23 cellular contexts compared by ENCODE assay signal in genomic region chr3:65556934-65557577, GRCh38.
DNase-seq lines count a peak whose midpoint lies in the region; ATAC-seq, FAIRE-seq and TF ChIP-seq lines count a peak whose summit lies in the region.
"Had no signal": no experiment of that assay in that cellular context is flagged by ENCODE, and none has a peak within 500 bp of the region (broad histone marks: within the 10 kb centered on the region; RNA-seq: fewer than 3 reads in every experiment).

No MANE protein-coding gene starts in this region.

- H3K9me3 Mint-ChIP-seq in nephron progenitor cell = no peaks in the 10 kb centered on the region

- DNase-seq in Right ventricle myocardium superior = no peak
- no peak for DNase-seq in left ventricle myocardium inferior
- DNase-seq in HepG2 (ENCODE audit: low spot score) = no peak
- no peak for DNase-seq in right lobe of liver
- DNase-seq in nephron progenitor cell = no peak
- no peak for DNase-seq in NK-92 (lab: John Stamatoyannopoulos, UW; ENCODE audit: unreplicated experiment)
- no peak for DNase-seq in NCI-H2081 (lab: John Stamatoyannopoulos, UW)
- DNase-seq: Caco-2; CD4-positive, CD25-positive, alpha-beta regulatory T cell; CD8-positive, alpha-beta T cell; DMS153; DND-41; GM23248; H7; HCEC 1CT had no signal

- TF ChIP-seq POLR2A in HepG2 (IDR thresholded peaks at IDR 0.05; ENCODE audit: insufficient read depth in 1 of 2, low read depth in 2 of 2, low read length in 2 of 2) = no peak
- no peak for TF ChIP-seq POLR2A in right lobe of liver (IDR thresholded peaks at IDR 0.05)

- no peak for TF ChIP-seq CTCF in left ventricle myocardium inferior (IDR thresholded peaks at IDR 0.05; ENCODE audit: borderline replicate concordance)
- TF ChIP-seq CTCF in HepG2 (CRISPR knock-in tag; IDR thresholded peaks at IDR 0.05) = no peak
- no peak for TF ChIP-seq CTCF in right lobe of liver (IDR thresholded peaks at IDR 0.05)
- no peak for TF ChIP-seq CTCF in nephron progenitor cell (IDR thresholded peaks at IDR 0.05)

- TF ChIP-seq EP300 in HepG2 (IDR thresholded peaks at IDR 0.05; ENCODE audit: low read depth in 2 of 2, low read length in 2 of 2) (no peak), HepG2 (CRISPR knock-in tag; IDR thresholded peaks at IDR 0.05; ENCODE audit: borderline replicate concordance) (no peak)

- H3K4me1 Mint-ChIP-seq in nephron progenitor cell = peaks cover 27% of the 10 kb centered on the region
- H3K4me1 Mint-ChIP-seq: B cell; CD4-positive, CD25-positive, alpha-beta regulatory T cell had no signal

- no peak overlapping the region for H3K4me3 ChIP-seq in left ventricle myocardium inferior
- H3K4me3 ChIP-seq in HepG2 (replicated peaks in 1 of 3; ENCODE audit: insufficient read depth in 1 of 3, low read depth in 2 of 3, low read length in 3 of 3) = no peak overlapping the region
- H3K4me3 ChIP-seq in right lobe of liver = no peak overlapping the region
- H3K4me3 ChIP-seq: BLaER1, GM23248 had no signal

- peak overlapping the region; percentile 3 for H3K27ac Mint-ChIP-seq in nephron progenitor cell
- H3K27ac Mint-ChIP-seq: B cell; CD4-positive, CD25-positive, alpha-beta regulatory T cell; CD8-positive, alpha-beta T cell had no signal

- CTCF ChIA-PET in HepG2 (lab: Yijun Ruan, JAX; ENCODE audit: low intra/inter-chr PET ratio, low total read pairs) = no interaction called here

- H3K27me3 Mint-ChIP-seq in nephron progenitor cell (ENCODE audit: low read depth, poor library complexity) = no peaks in the 10 kb centered on the region
- H3K27me3 Mint-ChIP-seq: B cell had no signal

- no peak overlapping the region for H2AFZ ChIP-seq in HepG2 (ENCODE audit: low read length)
- H2AFZ ChIP-seq: GM23248 had no signal

- ATAC-seq in Right ventricle myocardium superior (ENCODE audit: poor library complexity) = peak; percentile 21
- peak; percentile 60 for ATAC-seq in HepG2
- ATAC-seq in right lobe of liver = no peak
- ATAC-seq: CD8-positive, alpha-beta T cell had no signal

- no peak overlapping the region for H3K4me3 Mint-ChIP-seq in nephron progenitor cell
- H3K4me3 Mint-ChIP-seq: B cell; CD4-positive, CD25-positive, alpha-beta regulatory T cell; CD8-positive, alpha-beta T cell had no signal

- no TSS peak for BruUV-seq in HepG2 (replicated peaks; lab: Mats Ljungman, UMichigan)

- POLR2A ChIA-PET in HepG2 (lab: Yijun Ruan, JAX) = no interaction called here

- peaks cover 4% of the 10 kb centered on the region for H4K20me1 ChIP-seq in HepG2 (ENCODE audit: insufficient read depth, low read length)
- H4K20me1 ChIP-seq: BLaER1 had no signal

- H3K79me2 ChIP-seq in HepG2 (ENCODE audit: insufficient read depth, low read length) = no peaks in the 10 kb centered on the region

- peaks cover 45% of the 10 kb centered on the region for H3K4me1 ChIP-seq in left ventricle myocardium inferior
- peaks cover 12% of the 10 kb centered on the region for H3K4me1 ChIP-seq in HepG2 (ENCODE audit: insufficient read depth, low read length)
- peaks cover 0 to 10% (median 4%) of the 10 kb centered on the region in 4 donors for H3K4me1 ChIP-seq in right lobe of liver

- H3K36me3 ChIP-seq in left ventricle myocardium inferior (no peaks in the 10 kb centered on the region), HepG2 (replicated peaks in 1 of 2; ENCODE audit: control insufficient read depth in 1 of 2, insufficient read depth in 2 of 2, low read length in 2 of 2) (no peaks in the 10 kb centered on the region), right lobe of liver (no peaks in the 10 kb centered on the region)

- H3K9me3 ChIP-seq in left ventricle myocardium inferior (replicated peaks) (no peaks in the 10 kb centered on the region), HepG2 (ENCODE audit: low read length) (no peaks in the 10 kb centered on the region), right lobe of liver (no peaks in the 10 kb centered on the region)
- H3K9me3 ChIP-seq: Caco-2 had no signal

- no peak for FAIRE-seq in HepG2 (lab: Jason Lieb, UNC)
- FAIRE-seq: A204.1, G401.6, GM12892, H1 had no signal

- H3K27ac ChIP-seq in left ventricle myocardium inferior (replicated peaks) = no peak overlapping the region
- H3K27ac ChIP-seq in HepG2 (ENCODE audit: extremely low read length, insufficient read depth, low read length) = no peak overlapping the region
- no peak overlapping the region for H3K27ac ChIP-seq in right lobe of liver
- H3K27ac ChIP-seq: 22Rv1, BLaER1, C4-2B, GM23248 had no signal

- no peaks in the 10 kb centered on the region for H3K27me3 ChIP-seq in left ventricle myocardium inferior (ENCODE audit: low read depth)
- no peaks in the 10 kb centered on the region for H3K27me3 ChIP-seq in HepG2 (ENCODE audit: control insufficient read depth in 1 of 2, insufficient read depth in 2 of 2, low read length in 2 of 2)
- no peaks in the 10 kb centered on the region for H3K27me3 ChIP-seq in right lobe of liver
- H3K27me3 ChIP-seq: BLaER1 had no signal

- in situ Hi-C loops in HepG2 (cut with HindIII; ENCODE audit: extremely low pct_ligation_motif_present, low pct_unique_long_range_greater_than_20kb) = no loop called here

- H3K36me3 Mint-ChIP-seq in nephron progenitor cell (ENCODE audit: low read depth) = no peaks in the 10 kb centered on the region
- H3K36me3 Mint-ChIP-seq: CD4-positive, CD25-positive, alpha-beta regulatory T cell; CD8-positive, alpha-beta T cell had no signal

- intact Hi-C loops in Right ventricle myocardium superior (cut with DNase I) (no loop called here), left ventricle myocardium inferior (cut with micrococcal nuclease) (no loop called here), HepG2 (cut with micrococcal nuclease; ENCODE audit: unreplicated experiment) (no loop called here), right lobe of liver (cut with DNase I) (no loop called here)

- 82% methylated on average over 5 of the region's 5 CpGs for WGBS in HepG2 (ENCODE audit: low lambda C conversion rate)
- 87% methylated on average over 5 of the region's 5 CpGs for WGBS in right lobe of liver (ENCODE audit: insufficient coverage, low coverage, low lambda C conversion rate, missing lambda C conversion rate)

- no peak for TF ChIP-seq RAD21 in HepG2 (CRISPR knock-in tag; IDR thresholded peaks at IDR 0.05)

- no peak overlapping the region for H3K4me2 ChIP-seq in HepG2 (ENCODE audit: low read depth, low read length)
- H3K4me2 ChIP-seq: BLaER1 had no signal

- no peak overlapping the region for H3K9ac ChIP-seq in HepG2 (ENCODE audit: insufficient read depth, low read depth, low read length)
- H3K9ac ChIP-seq: BLaER1, GM23248 had no signal

TF ChIP-seq in HepG2, 621 proteins besides CTCF, POLR2A, EP300 and RAD21:
- TF ChIP-seq MTF1 (CRISPR knock-in tag; IDR thresholded peaks at IDR 0.05) = no peak
- no peak for TF ChIP-seq ZNF790 (CRISPR knock-in tag; IDR thresholded peaks at IDR 0.05; ENCODE audit: borderline replicate concordance)

Comparison
In these comparisons a context has a peak if more than half of its experiments do, and no peak if none do; other contexts are left out.
1. ATAC-seq: peak in Right ventricle myocardium superior (single experiment) and HepG2 (single experiment); none in right lobe of liver (0 of 4).